ENCODE assay signal across 1 cellular context in the genomic region with DNA sequence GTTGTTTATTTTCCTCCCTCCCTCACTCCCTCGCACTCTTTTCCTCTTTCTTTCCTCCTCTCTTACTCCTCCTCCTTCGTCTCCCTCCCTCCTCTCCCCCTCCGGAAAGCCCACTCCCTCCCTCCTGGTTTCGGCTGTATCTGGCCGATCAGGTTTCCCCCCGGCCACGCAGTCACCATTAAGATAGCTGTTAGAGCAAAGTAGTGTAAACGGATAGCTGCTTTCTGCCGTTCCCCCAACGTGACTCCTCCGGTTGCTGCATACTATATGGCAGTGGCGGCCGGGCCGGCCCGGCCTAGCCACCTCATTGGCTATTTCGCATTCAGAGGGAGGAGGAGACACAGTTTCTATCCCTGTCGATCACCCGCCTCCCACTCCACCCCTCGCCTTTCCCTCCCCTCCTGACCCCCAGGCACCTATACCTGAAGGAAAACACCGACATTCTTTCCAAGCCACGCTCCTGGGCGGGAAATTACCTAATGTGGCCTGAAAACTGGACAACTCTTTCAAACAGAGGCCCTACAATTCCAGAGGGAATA.
TF ChIP-seq lines count a peak whose summit lies in the region.

A gene (minus strand): TSS at position 272 of the 539 bp plus-strand sequence. CDS start 277 bp downstream, outside the sequence.

TF ChIP-seq in HepG2, 621 proteins besides CTCF, POLR2A, EP300 and RAD21 (continued from another document and continues in another):
- TF ChIP-seq, protein P1, sequence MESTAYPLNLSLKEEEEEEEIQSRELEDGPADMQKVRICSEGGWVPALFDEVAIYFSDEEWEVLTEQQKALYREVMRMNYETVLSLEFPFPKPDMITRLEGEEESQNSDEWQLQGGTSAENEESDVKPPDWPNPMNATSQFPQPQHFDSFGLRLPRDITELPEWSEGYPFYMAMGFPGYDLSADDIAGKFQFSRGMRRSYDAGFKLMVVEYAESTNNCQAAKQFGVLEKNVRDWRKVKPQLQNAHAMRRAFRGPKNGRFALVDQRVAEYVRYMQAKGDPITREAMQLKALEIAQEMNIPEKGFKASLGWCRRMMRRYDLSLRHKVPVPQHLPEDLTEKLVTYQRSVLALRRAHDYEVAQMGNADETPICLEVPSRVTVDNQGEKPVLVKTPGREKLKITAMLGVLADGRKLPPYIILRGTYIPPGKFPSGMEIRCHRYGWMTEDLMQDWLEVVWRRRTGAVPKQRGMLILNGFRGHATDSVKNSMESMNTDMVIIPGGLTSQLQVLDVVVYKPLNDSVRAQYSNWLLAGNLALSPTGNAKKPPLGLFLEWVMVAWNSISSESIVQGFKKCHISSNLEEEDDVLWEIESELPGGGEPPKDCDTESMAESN (CRISPR knock-in tag; conservative IDR thresholded peaks at IDR 0.05), result peak; percentile 51; the same call in 1 of the 2 replicates
- no peak for TF ChIP-seq MIXL1 (CRISPR knock-in tag; IDR thresholded peaks at IDR 0.05)
- TF ChIP-seq, protein P2, sequence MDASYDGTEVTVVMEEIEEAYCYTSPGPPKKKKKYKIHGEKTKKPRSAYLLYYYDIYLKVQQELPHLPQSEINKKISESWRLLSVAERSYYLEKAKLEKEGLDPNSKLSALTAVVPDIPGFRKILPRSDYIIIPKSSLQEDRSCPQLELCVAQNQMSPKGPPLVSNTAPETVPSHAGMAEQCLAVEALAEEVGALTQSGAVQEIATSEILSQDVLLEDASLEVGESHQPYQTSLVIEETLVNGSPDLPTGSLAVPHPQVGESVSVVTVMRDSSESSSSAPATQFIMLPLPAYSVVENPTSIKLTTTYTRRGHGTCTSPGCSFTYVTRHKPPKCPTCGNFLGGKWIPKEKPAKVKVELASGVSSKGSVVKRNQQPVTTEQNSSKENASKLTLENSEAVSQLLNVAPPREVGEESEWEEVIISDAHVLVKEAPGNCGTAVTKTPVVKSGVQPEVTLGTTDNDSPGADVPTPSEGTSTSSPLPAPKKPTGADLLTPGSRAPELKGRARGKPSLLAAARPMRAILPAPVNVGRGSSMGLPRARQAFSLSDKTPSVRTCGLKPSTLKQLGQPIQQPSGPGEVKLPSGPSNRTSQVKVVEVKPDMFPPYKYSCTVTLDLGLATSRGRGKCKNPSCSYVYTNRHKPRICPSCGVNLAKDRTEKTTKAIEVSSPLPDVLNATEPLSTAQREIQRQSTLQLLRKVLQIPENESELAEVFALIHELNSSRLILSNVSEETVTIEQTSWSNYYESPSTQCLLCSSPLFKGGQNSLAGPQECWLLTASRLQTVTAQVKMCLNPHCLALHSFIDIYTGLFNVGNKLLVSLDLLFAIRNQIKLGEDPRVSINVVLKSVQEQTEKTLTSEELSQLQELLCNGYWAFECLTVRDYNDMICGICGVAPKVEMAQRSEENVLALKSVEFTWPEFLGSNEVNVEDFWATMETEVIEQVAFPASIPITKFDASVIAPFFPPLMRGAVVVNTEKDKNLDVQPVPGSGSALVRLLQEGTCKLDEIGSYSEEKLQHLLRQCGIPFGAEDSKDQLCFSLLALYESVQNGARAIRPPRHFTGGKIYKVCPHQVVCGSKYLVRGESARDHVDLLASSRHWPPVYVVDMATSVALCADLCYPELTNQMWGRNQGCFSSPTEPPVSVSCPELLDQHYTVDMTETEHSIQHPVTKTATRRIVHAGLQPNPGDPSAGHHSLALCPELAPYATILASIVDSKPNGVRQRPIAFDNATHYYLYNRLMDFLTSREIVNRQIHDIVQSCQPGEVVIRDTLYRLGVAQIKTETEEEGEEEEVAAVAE (CRISPR knock-in tag; IDR thresholded peaks at IDR 0.05; ENCODE audit: borderline replicate concordance), result peak; percentile 5; the same call in 1 of the 2 replicates
- TF ChIP-seq ZSCAN22 (CRISPR knock-in tag; IDR thresholded peaks at IDR 0.05), result no peak
- no peak; the same call in 1 of the 2 replicates for TF ChIP-seq DMAP1 (CRISPR knock-in tag; IDR thresholded peaks at IDR 0.05)
- no peak for TF ChIP-seq SMAD1 (CRISPR knock-in tag; IDR thresholded peaks at IDR 0.05; ENCODE audit: borderline replicate concordance, low read depth)
- no peak for TF ChIP-seq ZNF441 (CRISPR knock-in tag; IDR thresholded peaks at IDR 0.05; ENCODE audit: borderline replicate concordance)
- TF ChIP-seq, protein P3, sequence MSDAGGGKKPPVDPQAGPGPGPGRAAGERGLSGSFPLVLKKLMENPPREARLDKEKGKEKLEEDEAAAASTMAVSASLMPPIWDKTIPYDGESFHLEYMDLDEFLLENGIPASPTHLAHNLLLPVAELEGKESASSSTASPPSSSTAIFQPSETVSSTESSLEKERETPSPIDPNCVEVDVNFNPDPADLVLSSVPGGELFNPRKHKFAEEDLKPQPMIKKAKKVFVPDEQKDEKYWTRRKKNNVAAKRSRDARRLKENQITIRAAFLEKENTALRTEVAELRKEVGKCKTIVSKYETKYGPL (CRISPR knock-in tag; IDR thresholded peaks at IDR 0.05), result no peak
- no peak for TF ChIP-seq PCBP2 (optimal IDR thresholded peaks at IDR 0.05; ENCODE audit: low read depth, low read length, poor library complexity, severe bottlenecking)
- TF ChIP-seq ZNF670 (CRISPR knock-in tag; IDR thresholded peaks at IDR 0.05; ENCODE audit: borderline replicate concordance), result no peak
- no peak for TF ChIP-seq ZNF703 (CRISPR knock-in tag; IDR thresholded peaks at IDR 0.05; ENCODE audit: borderline replicate concordance)
- peak; percentile 57; the same call in 1 of the 2 replicates for TF ChIP-seq ARNTL (CRISPR knock-in tag; IDR thresholded peaks at IDR 0.05)
- TF ChIP-seq ARNT2 (CRISPR knock-in tag; IDR thresholded peaks at IDR 0.05; ENCODE audit: low read depth), result no peak
- TF ChIP-seq CBX1 (IDR thresholded peaks at IDR 0.05; ENCODE audit: low read depth), result no peak
- TF ChIP-seq ZSCAN20 (CRISPR knock-in tag; IDR thresholded peaks at IDR 0.05; ENCODE audit: borderline replicate concordance), result no peak
- no peak for TF ChIP-seq MIER2 (CRISPR knock-in tag; IDR thresholded peaks at IDR 0.05)
- TF ChIP-seq, protein P4, sequence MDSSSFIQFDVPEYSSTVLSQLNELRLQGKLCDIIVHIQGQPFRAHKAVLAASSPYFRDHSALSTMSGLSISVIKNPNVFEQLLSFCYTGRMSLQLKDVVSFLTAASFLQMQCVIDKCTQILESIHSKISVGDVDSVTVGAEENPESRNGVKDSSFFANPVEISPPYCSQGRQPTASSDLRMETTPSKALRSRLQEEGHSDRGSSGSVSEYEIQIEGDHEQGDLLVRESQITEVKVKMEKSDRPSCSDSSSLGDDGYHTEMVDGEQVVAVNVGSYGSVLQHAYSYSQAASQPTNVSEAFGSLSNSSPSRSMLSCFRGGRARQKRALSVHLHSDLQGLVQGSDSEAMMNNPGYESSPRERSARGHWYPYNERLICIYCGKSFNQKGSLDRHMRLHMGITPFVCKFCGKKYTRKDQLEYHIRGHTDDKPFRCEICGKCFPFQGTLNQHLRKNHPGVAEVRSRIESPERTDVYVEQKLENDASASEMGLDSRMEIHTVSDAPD (CRISPR knock-in tag; IDR thresholded peaks at IDR 0.05), result no peak
- TF ChIP-seq SIN3A (IDR thresholded peaks at IDR 0.05; ENCODE audit: borderline replicate concordance, low read depth, low read length), result 0 out of 2 replicates have a peak, but pooled peaks have one; percentile 61
- TF ChIP-seq, protein P5, sequence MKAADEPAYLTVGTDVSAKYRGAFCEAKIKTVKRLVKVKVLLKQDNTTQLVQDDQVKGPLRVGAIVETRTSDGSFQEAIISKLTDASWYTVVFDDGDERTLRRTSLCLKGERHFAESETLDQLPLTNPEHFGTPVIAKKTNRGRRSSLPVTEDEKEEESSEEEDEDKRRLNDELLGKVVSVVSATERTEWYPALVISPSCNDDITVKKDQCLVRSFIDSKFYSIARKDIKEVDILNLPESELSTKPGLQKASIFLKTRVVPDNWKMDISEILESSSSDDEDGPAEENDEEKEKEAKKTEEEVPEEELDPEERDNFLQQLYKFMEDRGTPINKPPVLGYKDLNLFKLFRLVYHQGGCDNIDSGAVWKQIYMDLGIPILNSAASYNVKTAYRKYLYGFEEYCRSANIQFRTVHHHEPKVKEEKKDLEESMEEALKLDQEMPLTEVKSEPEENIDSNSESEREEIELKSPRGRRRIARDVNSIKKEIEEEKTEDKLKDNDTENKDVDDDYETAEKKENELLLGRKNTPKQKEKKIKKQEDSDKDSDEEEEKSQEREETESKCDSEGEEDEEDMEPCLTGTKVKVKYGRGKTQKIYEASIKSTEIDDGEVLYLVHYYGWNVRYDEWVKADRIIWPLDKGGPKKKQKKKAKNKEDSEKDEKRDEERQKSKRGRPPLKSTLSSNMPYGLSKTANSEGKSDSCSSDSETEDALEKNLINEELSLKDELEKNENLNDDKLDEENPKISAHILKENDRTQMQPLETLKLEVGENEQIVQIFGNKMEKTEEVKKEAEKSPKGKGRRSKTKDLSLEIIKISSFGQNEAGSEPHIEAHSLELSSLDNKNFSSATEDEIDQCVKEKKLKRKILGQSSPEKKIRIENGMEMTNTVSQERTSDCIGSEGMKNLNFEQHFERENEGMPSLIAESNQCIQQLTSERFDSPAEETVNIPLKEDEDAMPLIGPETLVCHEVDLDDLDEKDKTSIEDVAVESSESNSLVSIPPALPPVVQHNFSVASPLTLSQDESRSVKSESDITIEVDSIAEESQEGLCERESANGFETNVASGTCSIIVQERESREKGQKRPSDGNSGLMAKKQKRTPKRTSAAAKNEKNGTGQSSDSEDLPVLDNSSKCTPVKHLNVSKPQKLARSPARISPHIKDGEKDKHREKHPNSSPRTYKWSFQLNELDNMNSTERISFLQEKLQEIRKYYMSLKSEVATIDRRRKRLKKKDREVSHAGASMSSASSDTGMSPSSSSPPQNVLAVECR (CRISPR knock-in tag; IDR thresholded peaks at IDR 0.05; ENCODE audit: borderline replicate concordance), result peak; percentile 65; the same call in 1 of the 2 replicates
- TF ChIP-seq, protein P6, sequence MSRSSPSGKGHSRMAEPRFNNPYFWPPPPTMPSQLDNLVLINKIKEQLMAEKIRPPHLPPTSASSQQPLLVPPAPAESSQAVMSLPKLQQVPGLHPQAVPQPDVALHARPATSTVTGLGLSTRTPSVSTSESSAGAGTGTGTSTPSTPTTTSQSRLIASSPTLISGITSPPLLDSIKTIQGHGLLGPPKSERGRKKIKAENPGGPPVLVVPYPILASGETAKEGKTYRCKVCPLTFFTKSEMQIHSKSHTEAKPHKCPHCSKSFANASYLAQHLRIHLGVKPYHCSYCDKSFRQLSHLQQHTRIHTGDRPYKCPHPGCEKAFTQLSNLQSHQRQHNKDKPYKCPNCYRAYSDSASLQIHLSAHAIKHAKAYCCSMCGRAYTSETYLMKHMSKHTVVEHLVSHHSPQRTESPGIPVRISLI (CRISPR knock-in tag; IDR thresholded peaks at IDR 0.05; ENCODE audit: borderline replicate concordance), result no peak
- no peak for TF ChIP-seq FOSL1 (CRISPR knock-in tag; IDR thresholded peaks at IDR 0.05; ENCODE audit: borderline replicate concordance)
- TF ChIP-seq SIN3B (IDR thresholded peaks at IDR 0.05; ENCODE audit: low read length), result 0 out of 2 replicates have a peak, but pooled peaks have one; percentile 17
- TF ChIP-seq, protein P7, sequence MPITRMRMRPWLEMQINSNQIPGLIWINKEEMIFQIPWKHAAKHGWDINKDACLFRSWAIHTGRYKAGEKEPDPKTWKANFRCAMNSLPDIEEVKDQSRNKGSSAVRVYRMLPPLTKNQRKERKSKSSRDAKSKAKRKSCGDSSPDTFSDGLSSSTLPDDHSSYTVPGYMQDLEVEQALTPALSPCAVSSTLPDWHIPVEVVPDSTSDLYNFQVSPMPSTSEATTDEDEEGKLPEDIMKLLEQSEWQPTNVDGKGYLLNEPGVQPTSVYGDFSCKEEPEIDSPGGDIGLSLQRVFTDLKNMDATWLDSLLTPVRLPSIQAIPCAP (CRISPR knock-in tag; IDR thresholded peaks at IDR 0.05; ENCODE audit: low read depth), result no peak
- TF ChIP-seq, protein P8, sequence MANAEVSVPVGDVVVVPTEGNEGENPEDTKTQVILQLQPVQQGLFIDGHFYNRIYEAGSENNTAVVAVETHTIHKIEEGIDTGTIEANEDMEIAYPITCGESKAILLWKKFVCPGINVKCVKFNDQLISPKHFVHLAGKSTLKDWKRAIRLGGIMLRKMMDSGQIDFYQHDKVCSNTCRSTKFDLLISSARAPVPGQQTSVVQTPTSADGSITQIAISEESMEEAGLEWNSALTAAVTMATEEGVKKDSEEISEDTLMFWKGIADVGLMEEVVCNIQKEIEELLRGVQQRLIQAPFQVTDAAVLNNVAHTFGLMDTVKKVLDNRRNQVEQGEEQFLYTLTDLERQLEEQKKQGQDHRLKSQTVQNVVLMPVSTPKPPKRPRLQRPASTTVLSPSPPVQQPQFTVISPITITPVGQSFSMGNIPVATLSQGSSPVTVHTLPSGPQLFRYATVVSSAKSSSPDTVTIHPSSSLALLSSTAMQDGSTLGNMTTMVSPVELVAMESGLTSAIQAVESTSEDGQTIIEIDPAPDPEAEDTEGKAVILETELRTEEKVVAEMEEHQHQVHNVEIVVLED (CRISPR knock-in tag; IDR thresholded peaks at IDR 0.05; ENCODE audit: borderline replicate concordance), result 0 out of 2 replicates have a peak, but pooled peaks have one; percentile 21
- no peak for TF ChIP-seq RARG (CRISPR knock-in tag; IDR thresholded peaks at IDR 0.05; ENCODE audit: low read depth)
- TF ChIP-seq RBM22 (optimal IDR thresholded peaks at IDR 0.05; ENCODE audit: low read length), result no peak
- TF ChIP-seq POLR2G (IDR thresholded peaks at IDR 0.05; ENCODE audit: low read depth, low read length), result peak; percentile 71; the same call in 1 of the 2 replicates
- peak; percentile 41; the same call in 1 of the 2 replicates for TF ChIP-seq ZNF263 (CRISPR knock-in tag; IDR thresholded peaks at IDR 0.05)
- TF ChIP-seq NR2F6 (IDR thresholded peaks at IDR 0.05), result peak; percentile 67
- peak; percentile 30; the same call in 1 of the 2 replicates for TF ChIP-seq NR2F6 (CRISPR knock-in tag; IDR thresholded peaks at IDR 0.05)
- no peak for TF ChIP-seq ZSCAN30 (CRISPR knock-in tag; IDR thresholded peaks at IDR 0.05)
- TF ChIP-seq RBM39 (IDR thresholded peaks at IDR 0.05; ENCODE audit: low read depth, low read length, poor library complexity, severe bottlenecking), result no peak
- TF ChIP-seq ATF1 (CRISPR knock-in tag; IDR thresholded peaks at IDR 0.05), result peak; percentile 32; the same call in 1 of the 2 replicates
- TF ChIP-seq, protein P9, sequence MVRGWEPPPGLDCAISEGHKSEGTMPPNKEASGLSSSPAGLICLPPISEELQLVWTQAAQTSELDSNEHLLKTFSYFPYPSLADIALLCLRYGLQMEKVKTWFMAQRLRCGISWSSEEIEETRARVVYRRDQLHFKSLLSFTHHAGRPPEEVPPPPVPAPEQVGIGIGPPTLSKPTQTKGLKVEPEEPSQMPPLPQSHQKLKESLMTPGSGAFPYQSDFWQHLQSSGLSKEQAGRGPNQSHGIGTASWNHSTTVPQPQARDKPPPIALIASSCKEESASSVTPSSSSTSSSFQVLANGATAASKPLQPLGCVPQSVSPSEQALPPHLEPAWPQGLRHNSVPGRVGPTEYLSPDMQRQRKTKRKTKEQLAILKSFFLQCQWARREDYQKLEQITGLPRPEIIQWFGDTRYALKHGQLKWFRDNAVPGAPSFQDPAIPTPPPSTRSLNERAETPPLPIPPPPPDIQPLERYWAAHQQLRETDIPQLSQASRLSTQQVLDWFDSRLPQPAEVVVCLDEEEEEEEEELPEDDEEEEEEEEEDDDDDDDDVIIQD (CRISPR knock-in tag; IDR thresholded peaks at IDR 0.05; ENCODE audit: low read depth), result peak; percentile 38; the same call in 1 of the 2 replicates
- peak; percentile 67; the same call in 1 of the 2 replicates for TF ChIP-seq ERF (CRISPR knock-in tag; IDR thresholded peaks at IDR 0.05)
- no peak for TF ChIP-seq ATRX (CRISPR knock-in tag; IDR thresholded peaks at IDR 0.05; ENCODE audit: borderline replicate concordance)
- TF ChIP-seq, protein P10, sequence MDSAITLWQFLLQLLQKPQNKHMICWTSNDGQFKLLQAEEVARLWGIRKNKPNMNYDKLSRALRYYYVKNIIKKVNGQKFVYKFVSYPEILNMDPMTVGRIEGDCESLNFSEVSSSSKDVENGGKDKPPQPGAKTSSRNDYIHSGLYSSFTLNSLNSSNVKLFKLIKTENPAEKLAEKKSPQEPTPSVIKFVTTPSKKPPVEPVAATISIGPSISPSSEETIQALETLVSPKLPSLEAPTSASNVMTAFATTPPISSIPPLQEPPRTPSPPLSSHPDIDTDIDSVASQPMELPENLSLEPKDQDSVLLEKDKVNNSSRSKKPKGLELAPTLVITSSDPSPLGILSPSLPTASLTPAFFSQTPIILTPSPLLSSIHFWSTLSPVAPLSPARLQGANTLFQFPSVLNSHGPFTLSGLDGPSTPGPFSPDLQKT (CRISPR knock-in tag; IDR thresholded peaks at IDR 0.05; ENCODE audit: borderline replicate concordance), result no peak
